Comparison of ENCODE assay signal across 2 cellular contexts in genomic region chr4:185183622-185184281, GRCh38.
TF ChIP-seq lines count a peak whose summit lies in the region.

No MANE protein-coding gene starts in this region.

TF ChIP-seq in HEK293, 187 proteins besides CTCF, POLR2A, EP300 and RAD21:
- TF ChIP-seq ZNF660 (tag by site-specific recombination; IDR thresholded peaks at IDR 0.05) (0 out of 2 replicates have a peak, but pooled peaks have one; percentile 59), ZNF26 (tag by site-specific recombination; IDR thresholded peaks at IDR 0.05) (no peak), ZNF426 (tag by site-specific recombination; IDR thresholded peaks at IDR 0.05) (no peak), ZBTB21 (tag by site-specific recombination; IDR thresholded peaks at IDR 0.05) (no peak), ZNF302 (tag by site-specific recombination; IDR thresholded peaks at IDR 0.05; ENCODE audit: low read depth) (no peak), ZNF292 (tag by site-specific recombination; IDR thresholded peaks at IDR 0.05; ENCODE audit: borderline replicate concordance, low read depth) (no peak), ZBTB8A (tag by site-specific recombination; IDR thresholded peaks at IDR 0.05) (peak; percentile 35), ZNF843 (tag by site-specific recombination; IDR thresholded peaks at IDR 0.05) (no peak), ZNF654 (tag by site-specific recombination; IDR thresholded peaks at IDR 0.05; ENCODE audit: low read depth) (peak; percentile 79), ZNF610 (tag by site-specific recombination; IDR thresholded peaks at IDR 0.05; ENCODE audit: borderline replicate concordance) (no peak), ZNF350 (tag by site-specific recombination; IDR thresholded peaks at IDR 0.05) (no peak), ZNF501 (tag by site-specific recombination; IDR thresholded peaks at IDR 0.05) (no peak), ZNF585B (tag by site-specific recombination; IDR thresholded peaks at IDR 0.05) (no peak), OSR2 (tag by site-specific recombination; IDR thresholded peaks at IDR 0.05) (no peak), ZBTB48 (tag by site-specific recombination; IDR thresholded peaks at IDR 0.05) (peak; percentile 25; the same call in 1 of the 2 replicates), PRDM1 (tag by site-specific recombination; IDR thresholded peaks at IDR 0.05) (no peak), ZNF785 (tag by site-specific recombination; IDR thresholded peaks at IDR 0.05) (no peak), ZNF404 (tag by site-specific recombination; IDR thresholded peaks at IDR 0.05) (no peak), ZNF768 (tag by site-specific recombination; IDR thresholded peaks at IDR 0.05) (no peak), ZNF623 (tag by site-specific recombination; IDR thresholded peaks at IDR 0.05) (no peak), SETDB1 (IDR thresholded peaks at IDR 0.05; ENCODE audit: insufficient read length, low read length) (no peak), KLF16 (tag by site-specific recombination; IDR thresholded peaks at IDR 0.05) (no peak), ZFP3 (tag by site-specific recombination; IDR thresholded peaks at IDR 0.05; ENCODE audit: low read depth) (no peak), HIC1 (tag by site-specific recombination; IDR thresholded peaks at IDR 0.05) (no peak), ZBTB17 (tag by site-specific recombination; IDR thresholded peaks at IDR 0.05) (0 out of 2 replicates have a peak, but pooled peaks have one; percentile 33), ZNF157 (tag by site-specific recombination; IDR thresholded peaks at IDR 0.05) (no peak), ZNF335 (tag by site-specific recombination; conservative IDR thresholded peaks at IDR 0.05) (no peak), ZNF274 (IDR thresholded peaks at IDR 0.05; ENCODE audit: low read length) (no peak), ZNF274 (tag by site-specific recombination; IDR thresholded peaks at IDR 0.05; ENCODE audit: borderline replicate concordance) (no peak), ZNF391 (tag by site-specific recombination; IDR thresholded peaks at IDR 0.05; ENCODE audit: borderline replicate concordance, low read depth) (no peak), ZNF549 (tag by site-specific recombination; IDR thresholded peaks at IDR 0.05) (peak; percentile 78; the same call in 1 of the 2 replicates), ZNF146 (tag by site-specific recombination; IDR thresholded peaks at IDR 0.05) (no peak), AEBP2 (tag by site-specific recombination; IDR thresholded peaks at IDR 0.05; ENCODE audit: borderline replicate concordance) (no peak)

TF ChIP-seq in GM12878, 131 proteins besides CTCF, POLR2A, EP300 and RAD21:
- no peak for TF ChIP-seq GABPA (IDR thresholded peaks at IDR 0.05; ENCODE audit: low read depth)
- peak; percentile 93 for TF ChIP-seq SMAD1 (IDR thresholded peaks at IDR 0.05; ENCODE audit: low read depth, partially characterized antibody)
- 0 out of 2 replicates have a peak, but pooled peaks have one; percentile 42 for TF ChIP-seq POLR2AphosphoS5 (IDR thresholded peaks at IDR 0.05; ENCODE audit: low read length)
- TF ChIP-seq ZNF24 (IDR thresholded peaks at IDR 0.05) = no peak
- peak; percentile 34; the same call in 1 of the 2 replicates for TF ChIP-seq MXI1 (IDR thresholded peaks at IDR 0.05; ENCODE audit: low read depth, low read length)
- TF ChIP-seq YY1 (IDR thresholded peaks at IDR 0.05; ENCODE audit: low read depth, low read length) = 0 out of 2 replicates have a peak, but pooled peaks have one; percentile 48
- peak; percentile 80 for TF ChIP-seq SKIL (IDR thresholded peaks at IDR 0.05; ENCODE audit: low read depth, poor library complexity, severe bottlenecking)
- peak; percentile 68 for TF ChIP-seq SMC3 (IDR thresholded peaks at IDR 0.05; ENCODE audit: borderline replicate concordance, low read length)
